9 cellular contexts compared by ENCODE assay signal in the genomic region with DNA sequence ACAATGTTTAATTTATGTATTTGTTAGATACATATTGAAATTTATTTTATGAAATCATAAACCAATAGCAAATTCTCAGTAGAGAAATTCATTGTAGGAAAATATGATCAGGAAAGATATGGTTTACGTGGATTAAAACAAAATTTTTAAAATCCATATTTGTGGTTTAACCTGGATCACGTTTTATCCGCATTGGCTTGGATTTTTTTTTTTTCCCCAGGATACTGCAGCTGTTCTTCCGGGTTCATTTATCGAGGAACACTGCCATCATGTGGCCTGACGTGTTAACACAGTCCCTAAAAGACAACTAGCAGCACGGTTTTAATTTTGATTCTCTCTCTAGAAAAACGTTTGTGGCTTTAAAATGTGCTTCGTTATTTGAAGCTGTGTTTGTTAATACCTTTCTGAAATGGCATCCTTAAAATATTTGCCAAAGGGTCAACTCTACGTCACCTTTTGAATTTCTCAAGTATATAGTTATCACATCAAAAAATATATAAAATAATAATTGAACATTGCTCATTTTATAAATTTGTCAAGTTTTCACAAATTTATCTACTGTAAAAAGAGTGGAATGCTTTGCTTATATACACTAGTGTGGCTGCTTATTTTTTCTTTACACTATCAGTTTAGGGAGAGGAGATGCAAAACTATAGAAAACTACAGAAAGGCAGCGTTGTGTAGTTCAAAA. TPM values are rescaled to one million over a fixed set of nuclear protein-coding genes. Genes with fewer than 3 reads are reported as not detected.
A peak's percentile ranks its signal among the peaks of the same experiment; 100 is the strongest.
DNase-seq lines count a peak whose midpoint lies in the region; ATAC-seq, FAIRE-seq and TF ChIP-seq lines count a peak whose summit lies in the region.
"Had no signal": no experiment of that assay in that cellular context is flagged by ENCODE, and none has a peak within 500 bp of the region (broad histone marks: within the 10 kb centered on the region; RNA-seq: fewer than 3 reads in every experiment).

No MANE protein-coding gene starts in this region.

- H3K27me3 Mint-ChIP-seq in CD14-positive monocyte (ENCODE audit: low read depth in 3 of 3) (peaks cover 0 to 2% (median 1%) of the 10 kb centered on the region in 3 donors), endothelial cell (ENCODE audit: unreplicated experiment) (no peaks in the 10 kb centered on the region)
- H3K27me3 Mint-ChIP-seq in activated CD4-positive, alpha-beta memory T cell treated with anti-CD3 and anti-CD28 coated beads, Interleukin-2, amount 10 ng/mL, durations not matched to agents 7 days and 5 days: peaks cover 6% of the 10 kb centered on the region
- H3K27me3 Mint-ChIP-seq: IgD-negative memory B cell had no signal

- H3K4me3 Mint-ChIP-seq in CD14-positive monocyte (no peak overlapping the region), endothelial cell (ENCODE audit: unreplicated experiment) (no peak overlapping the region)
- H3K4me3 Mint-ChIP-seq in activated CD4-positive, alpha-beta memory T cell treated with anti-CD3 and anti-CD28 coated beads, Interleukin-2, amount 10 ng/mL, durations not matched to agents 7 days and 5 days: no peak overlapping the region
- H3K4me3 Mint-ChIP-seq: IgD-negative memory B cell had no signal

- peak; percentile 88 for FAIRE-seq in GM19239 (lab: Jason Lieb, UNC)

- H3K4me3 ChIP-seq in mucosa of descending colon: no peak overlapping the region

- H3K4me1 ChIP-seq in mucosa of descending colon (ENCODE audit: low read depth): no peaks in the 10 kb centered on the region

- H3K4me1 Mint-ChIP-seq in CD14-positive monocyte (no peaks in the 10 kb centered on the region), endothelial cell (ENCODE audit: unreplicated experiment) (peaks cover 27% of the 10 kb centered on the region)
- no peaks in the 10 kb centered on the region for H3K4me1 Mint-ChIP-seq in activated CD4-positive, alpha-beta memory T cell treated with anti-CD3 and anti-CD28 coated beads, Interleukin-2, amount 10 ng/mL, durations not matched to agents 7 days and 5 days

- POLR2A ChIA-PET in activated CD4-positive, alpha-beta memory T cell treated with anti-CD3 and anti-CD28 coated beads, Interleukin-2, amount 10 ng/mL, durations not matched to agents 7 days and 5 days (lab: Charles Lee): no interaction called here

- no peaks in the 10 kb centered on the region for H3K9me3 ChIP-seq in mucosa of descending colon

- H3K27ac Mint-ChIP-seq in CD14-positive monocyte (no peak overlapping the region), endothelial cell (ENCODE audit: unreplicated experiment) (peak overlapping the region; percentile 40)
- H3K27ac Mint-ChIP-seq in activated CD4-positive, alpha-beta memory T cell treated with anti-CD3 and anti-CD28 coated beads, Interleukin-2, amount 10 ng/mL, durations not matched to agents 7 days and 5 days: no peak overlapping the region
- H3K27ac Mint-ChIP-seq: IgD-negative memory B cell had no signal

- ATAC-seq in HG03460 (IDR thresholded peaks at IDR 0.05; ENCODE audit: unreplicated experiment): peak; percentile 67
- peak; percentile 83 for ATAC-seq in mucosa of descending colon

- DNase-seq in CD14-positive monocyte (ENCODE audit: low spot score) (no peak), GM19239 (ENCODE audit: insufficient read length, low spot score) (peak; percentile 9), NCI-H526 treated with DMSO at 0.1 percent for 48 hours (lab: John Stamatoyannopoulos, UW) (peak; percentile 47), endothelial cell (ENCODE audit: low spot score) (peak; percentile 57), mucosa of descending colon (peak in 2 of 3 donors; percentile 30 to 84), stromal cell of bone marrow (ENCODE audit: low read depth) (peak; percentile 47)
- DNase-seq in activated CD4-positive, alpha-beta memory T cell treated with anti-CD3 and anti-CD28 coated beads, Interleukin-2, amount 10 ng/mL, durations not matched to agents 7 days and 5 days: peak; percentile 56

- H3K9me3 Mint-ChIP-seq in CD14-positive monocyte (no peaks in the 10 kb centered on the region), endothelial cell (ENCODE audit: unreplicated experiment) (no peaks in the 10 kb centered on the region)
- H3K9me3 Mint-ChIP-seq in activated CD4-positive, alpha-beta memory T cell treated with anti-CD3 and anti-CD28 coated beads, Interleukin-2, amount 10 ng/mL, durations not matched to agents 7 days and 5 days: no peaks in the 10 kb centered on the region
- H3K9me3 Mint-ChIP-seq: IgD-negative memory B cell had no signal

- TF ChIP-seq CTCF in CD14-positive monocyte (IDR thresholded peaks at IDR 0.05): peak; percentile 85
- peak; percentile 88 for TF ChIP-seq CTCF in endothelial cell (IDR thresholded peaks at IDR 0.05; ENCODE audit: unreplicated experiment)
- TF ChIP-seq CTCF in mucosa of descending colon (IDR thresholded peaks at IDR 0.05): peak; percentile 68

- intact Hi-C loops in CD14-positive monocyte (cut with micrococcal nuclease): loop anchor here in 1 of 2 donors (10.0 kb wide), 1 partner anchor 1032 kb away; no protein-coding TSS in a partner anchor
- intact Hi-C loops in mucosa of descending colon (cut with DNase I, micrococcal nuclease): no loop called here

- CTCF ChIA-PET in activated CD4-positive, alpha-beta memory T cell treated with anti-CD3 and anti-CD28 coated beads, Interleukin-2, amount 10 ng/mL, durations not matched to agents 7 days and 5 days (lab: Charles Lee): interaction anchor here (0.6 to 3.3 kb wide), 23 partner anchors 8 to 1028 kb away, joined by 3 to 24 read pairs (median 4); a partner anchor contains a TSS

- no peaks in the 10 kb centered on the region for H3K36me3 ChIP-seq in mucosa of descending colon (ENCODE audit: low read depth)

- H3K36me3 Mint-ChIP-seq in CD14-positive monocyte: no peaks in the 10 kb centered on the region
- H3K36me3 Mint-ChIP-seq in activated CD4-positive, alpha-beta memory T cell treated with anti-CD3 and anti-CD28 coated beads, Interleukin-2, amount 10 ng/mL, durations not matched to agents 7 days and 5 days (ENCODE audit: low read depth): no peaks in the 10 kb centered on the region
- no peaks in the 10 kb centered on the region for H3K36me3 Mint-ChIP-seq in endothelial cell (ENCODE audit: low read depth, unreplicated experiment)
- H3K36me3 Mint-ChIP-seq: IgD-negative memory B cell had no signal

RNA-seq across cellular contexts. Expression of a gene that starts 8.7 kb away (rescaled TPM):
- polyA plus RNA-seq in CD14-positive monocyte: not detected
- not detected for total RNA-seq in activated CD4-positive, alpha-beta memory T cell treated with anti-CD3 and anti-CD28 coated beads, Interleukin-2, amount 10 ng/mL, durations not matched to agents 7 days and 5 days
- not detected for total RNA-seq in endothelial cell (ENCODE audit: unreplicated experiment)
- total RNA-seq in mucosa of descending colon: under 1 TPM in 2 of 3 donors, not detected in 1; 0.13 to 0.84 TPM
- polyA plus RNA-seq: IgD-negative memory B cell had no signal

RNA-seq across cellular contexts. Expression of a gene that starts 42.2 kb away (rescaled TPM):
- 10 to 100 TPM; 11.5 to 14.4 TPM for polyA plus RNA-seq in CD14-positive monocyte
- 1 to 10 TPM; 3.5 to 4.3 TPM for total RNA-seq in activated CD4-positive, alpha-beta memory T cell treated with anti-CD3 and anti-CD28 coated beads, Interleukin-2, amount 10 ng/mL, durations not matched to agents 7 days and 5 days
- total RNA-seq in endothelial cell (ENCODE audit: unreplicated experiment) (158 TPM), mucosa of descending colon (100 to 1,000 TPM in 2 of 3 donors, 10 to 100 TPM in 1; 95.9 to 140 (median 129) TPM)

Comparison
In these comparisons a context has a peak if more than half of its experiments do, and no peak if none do; other contexts are left out.
1. RNA of a gene that starts 42.2 kb away (total RNA-seq): 158 TPM in endothelial cell (single experiment) and 95.9 to 140 TPM in mucosa of descending colon; 3.5 to 4.3 TPM in activated CD4-positive, alpha-beta memory T cell treated with anti-CD3 and anti-CD28 coated beads, Interleukin-2, amount 10 ng/mL, durations not matched to agents 7 days and 5 days; every median in the first group is over 10 times any median in the second.
2. Peak in every context shown above with its lines, with median percentiles within 50 percentile points of each other: CTCF ChIP-seq.